In the genomic region with DNA sequence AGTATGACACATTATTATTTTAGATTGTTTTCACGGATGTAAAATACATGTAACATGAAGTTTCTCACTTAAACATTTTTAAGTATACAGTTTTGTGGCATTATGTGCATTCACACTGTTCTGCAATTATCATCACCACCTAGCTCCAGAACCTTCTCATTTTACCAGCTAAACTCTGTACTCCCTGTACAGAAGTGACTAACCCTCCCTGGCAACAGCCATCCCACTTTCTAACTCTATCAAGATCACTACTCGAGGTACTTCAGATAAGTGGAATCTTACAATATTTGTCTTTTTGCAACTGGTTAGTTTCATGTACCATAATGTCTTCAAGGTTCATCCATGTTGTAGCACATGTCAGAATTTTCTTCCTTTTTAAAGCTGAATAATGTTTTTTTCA, we compare ENCODE assay signal across 9 cellular contexts.
"Had no signal": no experiment of that assay in that cellular context is flagged by ENCODE, and none has a peak within 500 bp of the region (broad histone marks: within the 10 kb centered on the region; RNA-seq: fewer than 3 reads in every experiment).

No MANE protein-coding gene starts in this region.

- H3K36me3 ChIP-seq: HAP-1 had no signal

- DNase-seq: GM23248, GOT3, H7, H9, HCEC 1CT, HFFc6 had no signal

- H3K4me1 ChIP-seq: HAP-1 had no signal

- H3K4me3 ChIP-seq: GM23248, GM23338, HAP-1 had no signal

- H3K9me3 ChIP-seq: HAP-1 had no signal

- ATAC-seq: GM23338, HCT116 had no signal

- H3K27ac ChIP-seq: GM23248 had no signal
